In the genomic region with DNA sequence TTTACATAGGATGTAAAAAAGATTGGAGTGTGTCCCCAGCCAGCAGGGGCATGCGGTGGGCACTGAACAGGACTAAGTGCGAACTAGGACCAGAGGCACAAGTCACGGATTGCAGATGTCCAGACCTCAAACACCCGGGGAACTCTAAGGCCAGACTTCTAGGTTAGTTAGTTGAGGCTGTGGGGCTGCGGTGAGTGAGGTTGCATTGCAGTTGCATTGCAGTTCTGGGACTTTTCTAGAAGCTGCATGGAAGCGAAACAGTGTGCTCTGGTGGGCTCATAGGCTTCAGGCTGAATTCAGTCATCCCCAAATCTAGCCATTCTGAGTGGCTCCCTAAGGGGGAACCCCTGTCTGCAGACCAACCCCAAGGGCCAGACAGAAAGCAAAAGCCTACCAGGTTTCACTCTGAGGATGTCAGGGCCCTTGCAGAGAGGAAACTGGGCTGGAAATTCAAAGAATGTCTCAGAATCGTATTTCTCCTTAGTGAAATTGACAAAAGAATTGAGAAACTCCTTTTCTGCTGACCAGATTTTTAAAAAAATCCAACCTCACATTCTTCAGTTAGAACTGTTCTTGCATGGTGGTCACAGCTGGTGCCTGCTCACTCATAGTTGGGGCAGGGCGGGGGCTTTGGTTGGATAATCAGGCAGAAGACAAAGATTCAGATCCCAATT, we compare ENCODE assay signal across 9 cellular contexts.
A peak's percentile ranks its signal among the peaks of the same experiment; 100 is the strongest.
DNase-seq lines count a peak whose midpoint lies in the region; ATAC-seq, FAIRE-seq and TF ChIP-seq lines count a peak whose summit lies in the region.
"Had no signal": no experiment of that assay in that cellular context is flagged by ENCODE, and none has a peak within 500 bp of the region (broad histone marks: within the 10 kb centered on the region; RNA-seq: fewer than 3 reads in every experiment).

No MANE protein-coding gene starts in this region.

- ATAC-seq in GM19023 (IDR thresholded peaks at IDR 0.05; ENCODE audit: unreplicated experiment) (peak; percentile 70), HG02588 (IDR thresholded peaks at IDR 0.05; ENCODE audit: unreplicated experiment) (peak; percentile 62), HG03571 (IDR thresholded peaks at IDR 0.05; ENCODE audit: unreplicated experiment) (peak; percentile 53)
- ATAC-seq: sciatic nerve had no signal

- FAIRE-seq in D721Med (lab: Jason Lieb, UNC), result no peak

- DNase-seq in renal cortical epithelial cell (ENCODE audit: low read depth) (peak; percentile 14), pons (ENCODE audit: low spot score) (no peak), D721Med (ENCODE audit: insufficient read length, low spot score) (no peak), NCI-H2171 treated with DMSO at 0.1 percent for 48 hours (lab: John Stamatoyannopoulos, UW) (no peak)
- DNase-seq: T-helper 9 cell had no signal

- no peak for TF ChIP-seq CTCF in D721Med (IDR thresholded peaks at IDR 0.05; ENCODE audit: insufficient read depth, missing control alignments)
